In the genomic region with DNA sequence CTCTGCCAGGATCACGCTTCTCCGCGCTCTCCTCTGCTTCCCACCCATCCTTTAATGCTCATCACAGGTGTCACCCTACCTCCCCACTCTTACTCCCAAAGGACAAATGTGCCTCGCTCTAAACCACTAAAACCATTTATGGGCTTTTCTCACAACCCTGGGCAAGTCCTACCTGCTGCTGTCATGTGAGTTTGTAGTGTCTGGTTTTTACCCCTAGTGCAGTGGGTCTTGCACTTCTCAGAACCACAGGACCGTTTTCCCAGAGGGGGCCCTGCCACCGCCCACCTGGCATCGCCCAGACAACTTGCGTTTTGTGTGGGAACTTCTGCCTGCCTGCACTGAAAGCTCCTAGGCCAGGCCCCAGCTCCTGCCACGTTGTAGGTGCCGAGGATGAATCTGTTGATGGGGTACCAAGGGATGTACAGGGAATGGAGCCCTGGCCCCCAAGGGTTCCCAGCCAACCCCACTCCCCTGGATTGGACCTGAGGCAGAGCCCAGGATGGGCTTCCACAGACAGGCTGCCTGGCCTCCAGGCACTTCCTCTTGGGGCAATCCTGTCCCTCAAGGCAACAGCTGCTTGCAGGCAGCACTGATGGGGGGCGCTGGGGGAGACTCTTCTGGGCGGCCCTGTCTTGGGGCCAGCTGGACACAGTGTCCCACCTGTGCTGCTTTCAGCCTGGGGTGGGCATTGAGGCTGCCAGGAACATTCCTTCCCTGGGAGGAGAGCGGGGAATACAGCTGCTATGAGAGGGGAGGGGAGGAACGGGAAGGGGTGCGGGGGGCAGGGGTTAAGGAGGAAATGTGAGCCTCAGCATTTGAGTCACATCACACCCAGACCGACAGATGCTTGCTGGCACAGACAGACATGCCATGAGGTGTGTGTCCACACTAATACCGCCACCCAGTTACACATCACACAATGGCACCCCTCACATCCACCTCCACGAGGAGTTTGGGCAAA, we compare ENCODE assay signal across 17 cellular contexts.
DNase-seq lines count a peak whose midpoint lies in the region; ATAC-seq, FAIRE-seq and TF ChIP-seq lines count a peak whose summit lies in the region.
"Had no signal": no experiment of that assay in that cellular context is flagged by ENCODE, and none has a peak within 500 bp of the region (broad histone marks: within the 10 kb centered on the region; RNA-seq: fewer than 3 reads in every experiment).

No MANE protein-coding gene starts in this region.

- H3K9me3 Mint-ChIP-seq in activated CD8-positive, alpha-beta T cell treated with anti-CD3 and anti-CD28 coated beads for 36 hours, result no peaks in the 10 kb centered on the region
- H3K9me3 Mint-ChIP-seq in stimulated activated effector memory CD8-positive, alpha-beta T cell treated with anti-CD3 and anti-CD28 coated beads, Interleukin-12 subunit alpha, Interleukin-12 subunit beta, amount 100 ng/mL, for 72 hours, result no peaks in the 10 kb centered on the region
- no peaks in the 10 kb centered on the region for H3K9me3 Mint-ChIP-seq in CD4-positive, alpha-beta memory T cell
- H3K9me3 Mint-ChIP-seq: CD8-positive, alpha-beta memory T cell; endodermal cell had no signal

- H3K4me1 ChIP-seq in HepG2 (ENCODE audit: insufficient read depth, low read length) (peaks cover 66% of the 10 kb centered on the region), prostate gland (replicated peaks) (no peaks in the 10 kb centered on the region)
- H3K4me1 ChIP-seq in CD4-positive, alpha-beta memory T cell (ENCODE audit: insufficient read depth, low read length), result peaks cover 16% of the 10 kb centered on the region

- POLR2A ChIA-PET in activated CD8-positive, alpha-beta T cell treated with anti-CD3 and anti-CD28 coated beads for 36 hours (lab: Charles Lee), result no interaction called here
- POLR2A ChIA-PET in HepG2 (lab: Yijun Ruan, JAX), result interaction anchor here (1.1 to 1.7 kb wide), 5 partner anchors 32 to 177 kb away, joined by 3 to 7 read pairs (median 4); a partner anchor contains a TSS
- POLR2A ChIA-PET in CD4-positive, alpha-beta memory T cell (lab: Charles Lee; ENCODE audit: partially characterized antibody), result no interaction called here

- peak; percentile 26 for DNase-seq in activated CD8-positive, alpha-beta T cell treated with anti-CD3 and anti-CD28 coated beads for 36 hours
- DNase-seq in HepG2 (ENCODE audit: low spot score) (no peak), prostate gland (ENCODE audit: low spot score) (no peak)
- no peak for DNase-seq in stimulated activated effector memory CD8-positive, alpha-beta T cell treated with anti-CD3 and anti-CD28 coated beads, Interleukin-12 subunit alpha, Interleukin-12 subunit beta, amount 100 ng/mL, for 72 hours (ENCODE audit: low spot score in 2 of 2)
- no peak for DNase-seq in CD4-positive, alpha-beta memory T cell
- DNase-seq: activated CD4-positive, alpha-beta T cell treated with anti-CD3 and anti-CD28 coated beads, Interleukin-2, amount 50 U/mL, for 4 hours; brain microvascular endothelial cell; endodermal cell; NCI-H187; NCI-H526; stimulated activated CD4-positive, alpha-beta T cell treated with anti-CD3 and anti-CD28 coated beads, Interleukin-2, amount 100 ng/mL, for 48 hours had no signal

- H3K36me3 ChIP-seq in KOPT-K1 (ENCODE audit: insufficient read depth, low read length), result no peaks in the 10 kb centered on the region
- H3K36me3 ChIP-seq in HepG2 (replicated peaks in 1 of 2; ENCODE audit: control insufficient read depth in 1 of 2, insufficient read depth in 2 of 2, low read length in 2 of 2), result no peaks in the 10 kb centered on the region
- no peaks in the 10 kb centered on the region for H3K36me3 ChIP-seq in prostate gland
- no peaks in the 10 kb centered on the region for H3K36me3 ChIP-seq in CD4-positive, alpha-beta memory T cell (ENCODE audit: insufficient read depth, low read length)
- H3K36me3 ChIP-seq: brain microvascular endothelial cell, Peyer's patch, vagina had no signal

- 92% methylated on average over 18 of the region's 18 CpGs for WGBS in HepG2 (ENCODE audit: low lambda C conversion rate)
- 80% methylated on average over 16 of the region's 18 CpGs for WGBS in prostate gland

- TF ChIP-seq POLR2A in HepG2 (IDR thresholded peaks at IDR 0.05; ENCODE audit: insufficient read depth in 1 of 2, low read depth in 2 of 2, low read length in 2 of 2), result no peak
- no peak for TF ChIP-seq POLR2A in prostate gland (IDR thresholded peaks at IDR 0.05)

- H3K27me3 Mint-ChIP-seq in activated CD8-positive, alpha-beta T cell treated with anti-CD3 and anti-CD28 coated beads for 36 hours, result no peaks in the 10 kb centered on the region
- no peaks in the 10 kb centered on the region for H3K27me3 Mint-ChIP-seq in CD4-positive, alpha-beta memory T cell

- BruUV-seq in HepG2 (replicated peaks; lab: Mats Ljungman, UMichigan), result no TSS peak

- H3K27ac ChIP-seq in KOPT-K1 (ENCODE audit: low read depth, low read length, poor library complexity, severe bottlenecking), result peak overlapping the region; percentile 80
- no peak overlapping the region for H3K27ac ChIP-seq in HepG2 (ENCODE audit: extremely low read length, insufficient read depth, low read length)
- H3K27ac ChIP-seq in prostate gland, result no peak overlapping the region
- no peak overlapping the region for H3K27ac ChIP-seq in CD4-positive, alpha-beta memory T cell (ENCODE audit: low read depth, low read length)
- H3K27ac ChIP-seq: brain microvascular endothelial cell, vagina had no signal

- TF ChIP-seq RAD21 in HepG2 (CRISPR knock-in tag; IDR thresholded peaks at IDR 0.05), result no peak

- no peak for FAIRE-seq in HepG2 (lab: Jason Lieb, UNC)

- no peaks in the 10 kb centered on the region for H3K27me3 ChIP-seq in HepG2 (ENCODE audit: control insufficient read depth in 1 of 2, insufficient read depth in 2 of 2, low read length in 2 of 2)
- H3K27me3 ChIP-seq in prostate gland (replicated peaks; ENCODE audit: insufficient read depth), result no peaks in the 10 kb centered on the region
- no peaks in the 10 kb centered on the region for H3K27me3 ChIP-seq in CD4-positive, alpha-beta memory T cell (ENCODE audit: insufficient read depth, low read length)
- H3K27me3 ChIP-seq: brain microvascular endothelial cell, Peyer's patch, vagina had no signal

- no peaks in the 10 kb centered on the region for H3K79me2 ChIP-seq in HepG2 (ENCODE audit: insufficient read depth, low read length)

- peak overlapping the region; percentile 14 for H3K27ac Mint-ChIP-seq in activated CD8-positive, alpha-beta T cell treated with anti-CD3 and anti-CD28 coated beads for 36 hours
- peak overlapping the region; percentile 32 for H3K27ac Mint-ChIP-seq in stimulated activated effector memory CD8-positive, alpha-beta T cell treated with anti-CD3 and anti-CD28 coated beads, Interleukin-12 subunit alpha, Interleukin-12 subunit beta, amount 100 ng/mL, for 72 hours
- peak overlapping the region in 2 of 7 donors; percentile 14 to 74 for H3K27ac Mint-ChIP-seq in CD4-positive, alpha-beta memory T cell
- H3K27ac Mint-ChIP-seq: endodermal cell had no signal

- H3K4me3 Mint-ChIP-seq in activated CD8-positive, alpha-beta T cell treated with anti-CD3 and anti-CD28 coated beads for 36 hours, result no peak overlapping the region
- H3K4me3 Mint-ChIP-seq in stimulated activated effector memory CD8-positive, alpha-beta T cell treated with anti-CD3 and anti-CD28 coated beads, Interleukin-12 subunit alpha, Interleukin-12 subunit beta, amount 100 ng/mL, for 72 hours, result no peak overlapping the region
- H3K4me3 Mint-ChIP-seq in CD4-positive, alpha-beta memory T cell, result no peak overlapping the region
- H3K4me3 Mint-ChIP-seq: CD8-positive, alpha-beta memory T cell; endodermal cell had no signal

- CTCF ChIA-PET in activated CD8-positive, alpha-beta T cell treated with anti-CD3 and anti-CD28 coated beads for 36 hours (lab: Charles Lee), result interaction anchor here (0.8 kb wide), 1 partner anchor 100 kb away, joined by 3 read pairs; no protein-coding TSS in a partner anchor
- CTCF ChIA-PET in HepG2 (lab: Yijun Ruan, JAX; ENCODE audit: low intra/inter-chr PET ratio, low total read pairs), result no interaction called here
- CTCF ChIA-PET in CD4-positive, alpha-beta memory T cell (lab: Charles Lee; ENCODE audit: partially characterized antibody), result interaction anchor here (1.2 kb wide), 1 partner anchor 179 kb away, joined by 3 read pairs; no protein-coding TSS in a partner anchor

- intact Hi-C loops in activated CD8-positive, alpha-beta T cell treated with anti-CD3 and anti-CD28 coated beads for 36 hours (cut with micrococcal nuclease), result no loop called here
- intact Hi-C loops in HepG2 (cut with micrococcal nuclease; ENCODE audit: unreplicated experiment) (no loop called here), prostate gland (cut with DNase I) (no loop called here)
- intact Hi-C loops in CD4-positive, alpha-beta memory T cell (cut with micrococcal nuclease), result no loop called here

- H3K4me3 ChIP-seq in HepG2 (replicated peaks in 1 of 3; ENCODE audit: insufficient read depth in 1 of 3, low read depth in 2 of 3, low read length in 3 of 3) (no peak overlapping the region), prostate gland (no peak overlapping the region)
- H3K4me3 ChIP-seq in CD4-positive, alpha-beta memory T cell (ENCODE audit: low read length in 2 of 2), result no peak overlapping the region
- H3K4me3 ChIP-seq: mucosa of descending colon, Peyer's patch, vagina had no signal

- H2AFZ ChIP-seq in HepG2 (ENCODE audit: low read length), result no peak overlapping the region

- H4K20me1 ChIP-seq in HepG2 (ENCODE audit: insufficient read depth, low read length), result no peaks in the 10 kb centered on the region

- in situ Hi-C loops in HepG2 (cut with HindIII; ENCODE audit: extremely low pct_ligation_motif_present, low pct_unique_long_range_greater_than_20kb), result no loop called here

- no peak for TF ChIP-seq CTCF in activated CD8-positive, alpha-beta T cell treated with anti-CD3 and anti-CD28 coated beads for 36 hours (IDR thresholded peaks at IDR 0.05)
- TF ChIP-seq CTCF in HepG2 (CRISPR knock-in tag; IDR thresholded peaks at IDR 0.05) (no peak), prostate gland (IDR thresholded peaks at IDR 0.05) (no peak)

- no peak overlapping the region for H3K4me2 ChIP-seq in HepG2 (ENCODE audit: low read depth, low read length)

- H3K9me3 ChIP-seq in KOPT-K1 (ENCODE audit: insufficient read depth, low read length, poor library complexity, severe bottlenecking) (no peaks in the 10 kb centered on the region), HepG2 (ENCODE audit: low read length) (no peaks in the 10 kb centered on the region), prostate gland (no peaks in the 10 kb centered on the region)
- no peaks in the 10 kb centered on the region for H3K9me3 ChIP-seq in CD4-positive, alpha-beta memory T cell (ENCODE audit: control insufficient read depth in 1 of 2, low read length in 2 of 2)
- H3K9me3 ChIP-seq: mucosa of descending colon, Peyer's patch, vagina had no signal

- peaks cover 35% of the 10 kb centered on the region for H3K4me1 Mint-ChIP-seq in activated CD8-positive, alpha-beta T cell treated with anti-CD3 and anti-CD28 coated beads for 36 hours (ENCODE audit: low read depth)
- peaks cover 34% of the 10 kb centered on the region for H3K4me1 Mint-ChIP-seq in stimulated activated effector memory CD8-positive, alpha-beta T cell treated with anti-CD3 and anti-CD28 coated beads, Interleukin-12 subunit alpha, Interleukin-12 subunit beta, amount 100 ng/mL, for 72 hours
- peaks cover 11 to 16% (median 13%) of the 10 kb centered on the region in 4 donors for H3K4me1 Mint-ChIP-seq in CD4-positive, alpha-beta memory T cell

- TF ChIP-seq EP300 in HepG2 (IDR thresholded peaks at IDR 0.05; ENCODE audit: low read depth in 2 of 2, low read length in 2 of 2) (no peak), HepG2 (CRISPR knock-in tag; IDR thresholded peaks at IDR 0.05; ENCODE audit: borderline replicate concordance) (no peak)

- H3K9ac ChIP-seq in HepG2 (ENCODE audit: insufficient read depth, low read depth, low read length), result no peak overlapping the region

- no peak for ATAC-seq in activated CD8-positive, alpha-beta T cell treated with anti-CD3 and anti-CD28 coated beads for 36 hours
- ATAC-seq in HepG2 (no peak), HG03108 (IDR thresholded peaks at IDR 0.05; ENCODE audit: unreplicated experiment) (no peak)
- peak; percentile 49 for ATAC-seq in stimulated activated effector memory CD8-positive, alpha-beta T cell treated with anti-CD3 and anti-CD28 coated beads, Interleukin-12 subunit alpha, Interleukin-12 subunit beta, amount 100 ng/mL, for 72 hours

- no peaks in the 10 kb centered on the region for H3K36me3 Mint-ChIP-seq in activated CD8-positive, alpha-beta T cell treated with anti-CD3 and anti-CD28 coated beads for 36 hours (ENCODE audit: low read depth)
- H3K36me3 Mint-ChIP-seq in stimulated activated effector memory CD8-positive, alpha-beta T cell treated with anti-CD3 and anti-CD28 coated beads, Interleukin-12 subunit alpha, Interleukin-12 subunit beta, amount 100 ng/mL, for 72 hours, result peaks cover 6% of the 10 kb centered on the region
- H3K36me3 Mint-ChIP-seq in CD4-positive, alpha-beta memory T cell, result no peaks in the 10 kb centered on the region
- H3K36me3 Mint-ChIP-seq: CD8-positive, alpha-beta memory T cell had no signal
